In genomic region chr21:33360871-33361602, GRCh38 we compare ENCODE assay signal across 8 cellular contexts. TPM values are rescaled to one million over a fixed set of nuclear protein-coding genes. Genes with fewer than 3 reads are reported as not detected.
DNase-seq lines count a peak whose midpoint lies in the region; ATAC-seq and TF ChIP-seq lines count a peak whose summit lies in the region.

No MANE protein-coding gene starts in this region.

- 21 to 28% methylated on average over 14 of the region's 14 CpGs for WGBS in heart right ventricle, 2 donors

- intact Hi-C loops in heart right ventricle (cut with DNase I) (loop anchor here in 5 of 10 donors (1.0 to 10.0 kb wide), 5 partner anchors 34 to 162 kb away; no protein-coding TSS in a partner anchor), vagina (cut with DNase I) (no loop called here)

- peaks cover 0 to 54% (median 23%) of the 10 kb centered on the region in 9 donors for H3K4me1 ChIP-seq in heart right ventricle
- peaks cover 4% of the 10 kb centered on the region for H3K4me1 ChIP-seq in rectal smooth muscle tissue (ENCODE audit: control insufficient read depth, insufficient read depth, low read length)
- peaks cover 23% of the 10 kb centered on the region for H3K4me1 ChIP-seq in vagina

- H3K4me3 ChIP-seq in heart right ventricle (peak overlapping the region in 9 of 10 donors; percentile 7 to 50 (median 44)), rectal smooth muscle tissue (ENCODE audit: low read length) (peak overlapping the region; percentile 45), vagina (peak overlapping the region in 1 of 2 donors; percentile 0)

- TF ChIP-seq POLR2A in vagina (IDR thresholded peaks at IDR 0.05) = no peak

- no peak overlapping the region for H3K9ac ChIP-seq in rectal smooth muscle tissue (ENCODE audit: low read length)

- ATAC-seq in HG02610 (IDR thresholded peaks at IDR 0.05; ENCODE audit: unreplicated experiment) (peak; percentile 64), heart right ventricle (peak; percentile 81 to 92 (median 86))

- H3K36me3 ChIP-seq in heart right ventricle = peaks cover 0 to 28% (median 6%) of the 10 kb centered on the region in 9 donors
- H3K36me3 ChIP-seq in rectal smooth muscle tissue (ENCODE audit: control insufficient read depth, insufficient read depth, low read length) = peaks cover 5% of the 10 kb centered on the region
- H3K36me3 ChIP-seq in vagina = peaks cover under 1 to 5% of the 10 kb centered on the region in 2 donors

- peak; percentile 80 for DNase-seq in GM03348 (ENCODE audit: low spot score)
- peak; percentile 81 to 93 (median 86) for DNase-seq in NCI-H1417 (lab: John Stamatoyannopoulos, UW)
- peak; percentile 89 for DNase-seq in SW480 (ENCODE audit: low spot score)
- DNase-seq in activated naive CD8-positive, alpha-beta T cell treated with anti-CD3 and anti-CD28 coated beads, Interleukin-2, amount 50 U/mL, for 16 hours (ENCODE audit: low read depth, low spot score) = peak; percentile 76
- peak; percentile 77 to 82 for DNase-seq in heart right ventricle
- no peak for DNase-seq in vagina (ENCODE audit: extremely low spot score in 2 of 2)

- no peaks in the 10 kb centered on the region for H3K9me3 ChIP-seq in heart right ventricle
- H3K9me3 ChIP-seq in vagina = no peaks in the 10 kb centered on the region

- TF ChIP-seq CTCF in heart right ventricle (IDR thresholded peaks at IDR 0.05) (peak; percentile 72 to 87 (median 84)), vagina (IDR thresholded peaks at IDR 0.05) (peak; percentile 20 to 88 (median 61))

- H3K27me3 ChIP-seq in heart right ventricle = no peaks in the 10 kb centered on the region
- no peaks in the 10 kb centered on the region for H3K27me3 ChIP-seq in rectal smooth muscle tissue (ENCODE audit: control insufficient read depth, insufficient read depth, low read length)
- no peaks in the 10 kb centered on the region for H3K27me3 ChIP-seq in vagina

- H3K27ac ChIP-seq in heart right ventricle = peak overlapping the region in 9 of 10 donors; percentile 43 to 89 (median 60)
- H3K27ac ChIP-seq in rectal smooth muscle tissue (ENCODE audit: low read depth, low read length) = no peak overlapping the region
- peak overlapping the region; percentile 48 for H3K27ac ChIP-seq in vagina

RNA-seq across cellular contexts. Expression of gene IFNAR1, which starts 36.3 kb away (rescaled TPM):
- total RNA-seq in heart right ventricle = 10 to 100 TPM; 16.5 to 38.5 (median 23.9) TPM
- polyA plus RNA-seq in heart right ventricle = 10 to 100 TPM in 1 of 2 donors, 1 to 10 TPM in 1; 7.4 to 10.1 TPM
- total RNA-seq in vagina = 20.4 TPM

RNA-seq across cellular contexts. Expression of gene IFNGR2, which starts 42.2 kb away (rescaled TPM):
- total RNA-seq in heart right ventricle (10 to 100 TPM; 29.2 to 71.3 (median 36.3) TPM), vagina (89.6 TPM)
- polyA plus RNA-seq in heart right ventricle = 10 to 100 TPM; 27.4 to 34.3 TPM

Comparison
In these comparisons a context has a peak if more than half of its experiments do, and no peak if none do; other contexts are left out.
1. DNase-seq: peak in GM03348 (single experiment), NCI-H1417 (3 of 3), SW480 (single experiment), activated naive CD8-positive, alpha-beta T cell treated with anti-CD3 and anti-CD28 coated beads, Interleukin-2, amount 50 U/mL, for 16 hours (single experiment) and heart right ventricle (2 of 2); none in vagina (0 of 2).